ENCODE assay signal across 16 cellular contexts in genomic region chr22:49535527-49536125, GRCh38.
DNase-seq lines count a peak whose midpoint lies in the region; ATAC-seq and TF ChIP-seq lines count a peak whose summit lies in the region.
"Had no signal": no experiment of that assay in that cellular context is flagged by ENCODE, and none has a peak within 500 bp of the region (broad histone marks: within the 10 kb centered on the region; RNA-seq: fewer than 3 reads in every experiment).

No MANE protein-coding gene starts in this region.

- no peaks in the 10 kb centered on the region for H3K9me3 Mint-ChIP-seq in H9
- H3K9me3 Mint-ChIP-seq: CD4-positive, alpha-beta memory T cell had no signal

- no peaks in the 10 kb centered on the region for H4K20me1 ChIP-seq in H9 (ENCODE audit: control insufficient read depth, insufficient read depth, insufficient read length)

- H3K79me1 ChIP-seq in H9 (ENCODE audit: insufficient read depth, low read depth, low read length, poor library complexity, severe bottlenecking) = no peaks in the 10 kb centered on the region

- H2AFZ ChIP-seq in H9 (ENCODE audit: low read length) = no peak overlapping the region
- H2AFZ ChIP-seq: GM23248 had no signal

- H3K79me2 ChIP-seq in H9 (ENCODE audit: insufficient read depth, low read length) = no peaks in the 10 kb centered on the region

- peaks cover 2% of the 10 kb centered on the region for H3K27me3 Mint-ChIP-seq in H9 (ENCODE audit: low read depth)
- H3K27me3 Mint-ChIP-seq: B cell; CD4-positive, alpha-beta memory T cell had no signal

- peak overlapping the region; percentile 94 for H3K27ac ChIP-seq in H9 (ENCODE audit: insufficient read length, low read depth, low read length)
- H3K27ac ChIP-seq in WERI-Rb-1 = peak overlapping the region; percentile 83
- no peak overlapping the region for H3K27ac ChIP-seq in left lung
- H3K27ac ChIP-seq in sigmoid colon = no peak overlapping the region
- H3K27ac ChIP-seq: GM23248, Peyer's patch had no signal

- peak overlapping the region; percentile 75 for H2BK120ac ChIP-seq in H9 (ENCODE audit: low read depth, low read length, poor library complexity, severe bottlenecking)

- H4K8ac ChIP-seq in H9 (replicated peaks; ENCODE audit: insufficient read length, low read depth, low read length) = no peak overlapping the region

- H2BK20ac ChIP-seq in H9 (ENCODE audit: low read depth, low read length, poor library complexity, severe bottlenecking) = peak overlapping the region; percentile 86

- intact Hi-C loops in left lung (cut with DNase I) = no loop called here
- intact Hi-C loops in sigmoid colon (cut with DNase I) = no loop called here
- intact Hi-C loops in mucosa of descending colon (cut with DNase I, micrococcal nuclease) = no loop called here

- TF ChIP-seq EP300 in sigmoid colon (IDR thresholded peaks at IDR 0.05) = no peak

- H3K4me1 ChIP-seq in H9 (ENCODE audit: insufficient read depth, low read length) (peaks cover 8% of the 10 kb centered on the region; the same call in 1 of the 2 replicates), left lung (no peaks in the 10 kb centered on the region), sigmoid colon (no peaks in the 10 kb centered on the region), mucosa of descending colon (ENCODE audit: low read depth) (no peaks in the 10 kb centered on the region)
- H3K4me1 ChIP-seq: Peyer's patch had no signal

- H3K36me3 ChIP-seq in WERI-Rb-1 (no peaks in the 10 kb centered on the region), left lung (no peaks in the 10 kb centered on the region), sigmoid colon (no peaks in the 10 kb centered on the region), mucosa of descending colon (ENCODE audit: low read depth) (no peaks in the 10 kb centered on the region)
- H3K36me3 ChIP-seq: Peyer's patch had no signal

- H3K27ac Mint-ChIP-seq in H9 = peak overlapping the region; percentile 98 to 100 (median 99)
- H3K27ac Mint-ChIP-seq: B cell had no signal

- peaks cover 53 to 66% of the 10 kb centered on the region in 2 experiments for H3K4me1 Mint-ChIP-seq in H9
- H3K4me1 Mint-ChIP-seq: B cell had no signal

- H3K36me3 Mint-ChIP-seq in H9 (ENCODE audit: insufficient read depth in 1 of 3, low read depth in 3 of 3) = no peaks in the 10 kb centered on the region

- H3K23ac ChIP-seq in H9 (ENCODE audit: insufficient read length, low read depth, low read length) = no peak overlapping the region

- H3K4me3 ChIP-seq in WERI-Rb-1 (ENCODE audit: low read depth, low read length) (no peak overlapping the region), left lung (no peak overlapping the region), sigmoid colon (no peak overlapping the region), mucosa of descending colon (no peak overlapping the region)
- H3K4me3 ChIP-seq: GM23248, Peyer's patch had no signal

- H3K27me3 ChIP-seq in H9 (ENCODE audit: insufficient read depth, low read length) (no peaks in the 10 kb centered on the region; the same call in 1 of the 2 replicates), WERI-Rb-1 (ENCODE audit: insufficient read depth, low read depth, severe bottlenecking) (no peaks in the 10 kb centered on the region), left lung (peaks cover 0 to under 1% of the 10 kb centered on the region in 2 donors), sigmoid colon (peaks cover 0 to 13% (median 0%) of the 10 kb centered on the region in 3 donors)
- H3K27me3 ChIP-seq: Peyer's patch had no signal

- no peak overlapping the region for H2AK5ac ChIP-seq in H9 (ENCODE audit: insufficient read length, low read length)

- H3K56ac ChIP-seq in H9 (ENCODE audit: insufficient read length, low read depth, low read length) = no peak overlapping the region

- H3K4ac ChIP-seq in H9 (ENCODE audit: low read depth, low read length) = peak overlapping the region; percentile 91

- WGBS in H9 (ENCODE audit: extremely low coverage, insufficient read length, low lambda C conversion rate) = no CpG with 5 or more reads among the region's 16 CpGs
- 75 to 89% methylated on average over 16 of the region's 16 CpGs for WGBS in sigmoid colon, 2 donors

- H3K4me2 ChIP-seq in H9 (ENCODE audit: insufficient read depth, insufficient read length, low read length) = no peak overlapping the region
- H3K4me2 ChIP-seq: SK-N-SH had no signal

- H2BK5ac ChIP-seq in H9 (ENCODE audit: insufficient read length, low read length) = no peak overlapping the region

- TF ChIP-seq POLR2A in sigmoid colon (IDR thresholded peaks at IDR 0.05) = no peak

- peak overlapping the region; percentile 97 for H2BK12ac ChIP-seq in H9 (ENCODE audit: insufficient read length, low read depth, low read length)

- peak overlapping the region; percentile 77 for H3K14ac ChIP-seq in H9 (ENCODE audit: insufficient read depth, low read length)

- TF ChIP-seq CTCF in H9 (conservative IDR thresholded peaks at IDR 0.05) (no peak), WERI-Rb-1 (IDR thresholded peaks at IDR 0.05; ENCODE audit: low read depth, low read length) (no peak), left lung (IDR thresholded peaks at IDR 0.05) (no peak), sigmoid colon (IDR thresholded peaks at IDR 0.05) (no peak), mucosa of descending colon (IDR thresholded peaks at IDR 0.05) (no peak)

- H4K91ac ChIP-seq in H9 (ENCODE audit: insufficient read length, low read depth, low read length) = peak overlapping the region; percentile 98

- H3K23me2 ChIP-seq in H9 (ENCODE audit: insufficient read length, low read depth, low read length, poor library complexity, severe bottlenecking) = peaks cover 3% of the 10 kb centered on the region

- no peak overlapping the region for H3K9ac ChIP-seq in H9 (ENCODE audit: extremely low read depth, insufficient read length, low read length)
- H3K9ac ChIP-seq: GM23248, SK-N-SH had no signal

- H3K18ac ChIP-seq in H9 (ENCODE audit: insufficient read length, low read depth, low read length) = peak overlapping the region; percentile 91

- ATAC-seq in left lung = no peak
- no peak for ATAC-seq in HG02870 (IDR thresholded peaks at IDR 0.05; ENCODE audit: unreplicated experiment)
- no peak for ATAC-seq in GM18520 (IDR thresholded peaks at IDR 0.05; ENCODE audit: unreplicated experiment)
- no peak for ATAC-seq in mucosa of descending colon

- peak overlapping the region in 1 of 2 experiments; percentile 55; a peak in 2 of 5 replicates for H3K4me3 Mint-ChIP-seq in H9
- H3K4me3 Mint-ChIP-seq: B cell; CD4-positive, alpha-beta memory T cell had no signal

- no peak overlapping the region for H2BK15ac ChIP-seq in H9 (ENCODE audit: low read depth, low read length)

- peak overlapping the region; percentile 23 for H3T11ph ChIP-seq in H9 (ENCODE audit: low read length)

- H4K5ac ChIP-seq in H9 (ENCODE audit: insufficient read length, low read depth, low read length) = no peak overlapping the region

- DNase-seq in H9 (no peak), WERI-Rb-1 (no peak), left lung (peak; percentile 20 to 61), sigmoid colon (peak; percentile 50), mucosa of descending colon (no peak)
- DNase-seq: CD4-positive, alpha-beta memory T cell; DMS79; GM23248; NCI-H1092; NCI-H69; Right ventricle myocardium superior; SK-N-SH had no signal

- H3K9me3 ChIP-seq in H9 (ENCODE audit: control insufficient read depth, low read depth, low read length) (no peaks in the 10 kb centered on the region), WERI-Rb-1 (ENCODE audit: severe bottlenecking) (no peaks in the 10 kb centered on the region), left lung (no peaks in the 10 kb centered on the region), sigmoid colon (no peaks in the 10 kb centered on the region), mucosa of descending colon (no peaks in the 10 kb centered on the region)
- H3K9me3 ChIP-seq: Peyer's patch, SK-N-SH had no signal

Comparison
In these comparisons a context has a peak if more than half of its experiments do, and no peak if none do; other contexts are left out.
1. DNase-seq: peak in left lung (2 of 2) and sigmoid colon (single experiment); none in H9 (single experiment), WERI-Rb-1 (single experiment) and mucosa of descending colon (0 of 3).
2. H3K27ac ChIP-seq: peak in H9 (single experiment) and WERI-Rb-1 (single experiment); none in left lung (0 of 2) and sigmoid colon (0 of 4).